In the genomic region with DNA sequence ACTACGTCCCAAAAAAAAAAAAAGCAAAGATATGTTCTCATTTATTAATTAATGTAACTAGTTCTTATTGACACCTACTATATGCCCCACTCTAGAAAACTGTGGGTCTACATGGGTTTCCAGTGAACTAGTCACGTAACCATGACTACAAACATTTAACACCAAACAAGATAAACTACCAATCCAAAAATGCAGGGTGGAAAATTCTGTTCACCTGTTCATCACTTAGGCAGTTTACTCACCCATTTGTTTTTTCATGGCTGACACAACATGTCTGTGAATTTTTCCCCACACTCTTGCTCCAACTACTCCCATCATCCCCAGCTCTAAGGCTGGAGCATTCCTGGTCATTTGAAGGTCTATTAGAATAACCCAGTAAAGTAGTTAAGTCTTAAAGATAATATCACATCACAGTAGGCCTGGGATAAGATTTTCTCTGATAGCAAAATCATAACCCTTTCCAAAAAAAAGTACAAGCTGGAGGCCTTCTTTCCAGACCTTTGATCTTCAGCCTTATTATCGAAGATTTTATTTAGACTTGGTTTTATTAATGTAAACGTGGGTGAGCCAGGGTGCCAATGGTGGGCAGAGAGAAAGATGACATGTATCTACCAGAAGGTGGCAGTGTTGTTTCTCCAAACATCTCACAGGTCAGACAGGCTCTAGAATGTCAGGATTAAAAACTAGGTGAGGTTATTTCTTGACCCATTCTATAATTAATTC, we compare ENCODE assay signal across 8 cellular contexts.
DNase-seq lines count a peak whose midpoint lies in the region; ATAC-seq, FAIRE-seq and TF ChIP-seq lines count a peak whose summit lies in the region.

No MANE protein-coding gene starts in this region.

- H4K20me1 ChIP-seq in HepG2 (ENCODE audit: insufficient read depth, low read length): no peaks in the 10 kb centered on the region

- in situ Hi-C loops in HepG2 (cut with HindIII; ENCODE audit: extremely low pct_ligation_motif_present, low pct_unique_long_range_greater_than_20kb): loop anchor here (5.0 kb wide), 1 partner anchor 315 kb away; no protein-coding TSS in a partner anchor

- no peaks in the 10 kb centered on the region for H3K79me2 ChIP-seq in HepG2 (ENCODE audit: insufficient read depth, low read length)

- no peaks in the 10 kb centered on the region for H3K4me1 ChIP-seq in colonic mucosa
- no peaks in the 10 kb centered on the region for H3K4me1 ChIP-seq in HepG2 (ENCODE audit: insufficient read depth, low read length)
- H3K4me1 ChIP-seq in tibial artery: peaks cover 0 to 5% (median 2%) of the 10 kb centered on the region in 4 donors

- 21% methylated on average over 4 of the region's 4 CpGs for WGBS in HepG2 (ENCODE audit: low lambda C conversion rate)

- H3K27ac ChIP-seq in RWPE1 (no peak overlapping the region), colonic mucosa (no peak overlapping the region), HepG2 (ENCODE audit: extremely low read length, insufficient read depth, low read length) (no peak overlapping the region), tibial artery (no peak overlapping the region)

- H3K4me2 ChIP-seq in HepG2 (ENCODE audit: low read depth, low read length): no peak overlapping the region

- TF ChIP-seq EP300 in HepG2 (IDR thresholded peaks at IDR 0.05; ENCODE audit: low read depth in 2 of 2, low read length in 2 of 2) (no peak), HepG2 (CRISPR knock-in tag; IDR thresholded peaks at IDR 0.05; ENCODE audit: borderline replicate concordance) (no peak)

- ATAC-seq in GM19463 (IDR thresholded peaks at IDR 0.05; ENCODE audit: unreplicated experiment) (peak; percentile 77), HepG2 (peak; percentile 91)

- H3K36me3 ChIP-seq in colonic mucosa (no peaks in the 10 kb centered on the region), HepG2 (replicated peaks in 1 of 2; ENCODE audit: control insufficient read depth in 1 of 2, insufficient read depth in 2 of 2, low read length in 2 of 2) (no peaks in the 10 kb centered on the region), tibial artery (no peaks in the 10 kb centered on the region)

- H3K4me3 ChIP-seq in colonic mucosa (no peak overlapping the region), HepG2 (replicated peaks in 1 of 3; ENCODE audit: insufficient read depth in 1 of 3, low read depth in 2 of 3, low read length in 3 of 3) (no peak overlapping the region), tibial artery (no peak overlapping the region)

- H3K27me3 ChIP-seq in colonic mucosa: no peaks in the 10 kb centered on the region
- no peaks in the 10 kb centered on the region for H3K27me3 ChIP-seq in HepG2 (ENCODE audit: control insufficient read depth in 1 of 2, insufficient read depth in 2 of 2, low read length in 2 of 2)
- no peaks in the 10 kb centered on the region for H3K27me3 ChIP-seq in tibial artery

- H3K9ac ChIP-seq in colonic mucosa (ENCODE audit: low read depth in 2 of 2, low read length in 2 of 2) (no peak overlapping the region), HepG2 (ENCODE audit: insufficient read depth, low read depth, low read length) (no peak overlapping the region)

- CTCF ChIA-PET in RWPE1 (lab: Yijun Ruan, JAX): interaction anchor here (0.8 to 1.8 kb wide), 3 partner anchors 18 to 357 kb away, joined by 3 to 5 read pairs (median 4); a partner anchor contains a TSS
- CTCF ChIA-PET in HepG2 (lab: Yijun Ruan, JAX; ENCODE audit: low intra/inter-chr PET ratio, low total read pairs): interaction anchor here (0.6 to 3.3 kb wide), 2 partner anchors 317 to 444 kb away, joined by 3 to 70 read pairs; no protein-coding TSS in a partner anchor

- peak; percentile 89 for FAIRE-seq in HepG2 (lab: Jason Lieb, UNC)

- H3K9me3 ChIP-seq in colonic mucosa (no peaks in the 10 kb centered on the region), HepG2 (ENCODE audit: low read length) (no peaks in the 10 kb centered on the region), tibial artery (no peaks in the 10 kb centered on the region)

- no peak for TF ChIP-seq POLR2A in HepG2 (IDR thresholded peaks at IDR 0.05; ENCODE audit: insufficient read depth in 1 of 2, low read depth in 2 of 2, low read length in 2 of 2)

- BruUV-seq in HepG2 (replicated peaks; lab: Mats Ljungman, UMichigan): no TSS peak

- peak; percentile 80 for TF ChIP-seq CTCF in RWPE1 (conservative IDR thresholded peaks at IDR 0.05; ENCODE audit: low read depth)
- peak; percentile 73 for TF ChIP-seq CTCF in colonic mucosa (IDR thresholded peaks at IDR 0.05)
- peak; percentile 83 for TF ChIP-seq CTCF in HepG2 (CRISPR knock-in tag; IDR thresholded peaks at IDR 0.05)
- TF ChIP-seq CTCF in tibial artery (IDR thresholded peaks at IDR 0.05): peak; percentile 75 to 87

- peak; percentile 68 for TF ChIP-seq RAD21 in HepG2 (CRISPR knock-in tag; IDR thresholded peaks at IDR 0.05)

- peak; percentile 74 for DNase-seq in DMS53 (lab: John Stamatoyannopoulos, UW)
- peak; percentile 67 for DNase-seq in M059J (ENCODE audit: low read depth)
- peak; percentile 69 for DNase-seq in RWPE1 (ENCODE audit: low spot score)
- no peak for DNase-seq in colonic mucosa
- DNase-seq in HepG2 (ENCODE audit: low spot score): peak; percentile 61
- no peak for DNase-seq in tibial artery
- DNase-seq in cortex of kidney (lab: John Stamatoyannopoulos, UW): no peak

- intact Hi-C loops in colonic mucosa (cut with DNase I): loop anchor here (2.0 to 5.0 kb wide), 2 partner anchors 318 to 625 kb away; no protein-coding TSS in a partner anchor
- intact Hi-C loops in HepG2 (cut with micrococcal nuclease; ENCODE audit: unreplicated experiment): loop anchor here (1.0 to 5.0 kb wide), 5 partner anchors 62 to 317 kb away; a partner anchor contains a TSS
- intact Hi-C loops in tibial artery (cut with DNase I; ENCODE audit: low total_unique reads): loop anchor here (5.0 kb wide), 1 partner anchor 60 kb away; a partner anchor contains a TSS

- POLR2A ChIA-PET in RWPE1 (lab: Yijun Ruan, JAX; ENCODE audit: low non-redundant PET): no interaction called here
- POLR2A ChIA-PET in HepG2 (lab: Yijun Ruan, JAX): no interaction called here

- no peak overlapping the region for H2AFZ ChIP-seq in HepG2 (ENCODE audit: low read length)

TF ChIP-seq in HepG2, 621 proteins besides CTCF, POLR2A, EP300 and RAD21:
- TF ChIP-seq, protein P1, sequence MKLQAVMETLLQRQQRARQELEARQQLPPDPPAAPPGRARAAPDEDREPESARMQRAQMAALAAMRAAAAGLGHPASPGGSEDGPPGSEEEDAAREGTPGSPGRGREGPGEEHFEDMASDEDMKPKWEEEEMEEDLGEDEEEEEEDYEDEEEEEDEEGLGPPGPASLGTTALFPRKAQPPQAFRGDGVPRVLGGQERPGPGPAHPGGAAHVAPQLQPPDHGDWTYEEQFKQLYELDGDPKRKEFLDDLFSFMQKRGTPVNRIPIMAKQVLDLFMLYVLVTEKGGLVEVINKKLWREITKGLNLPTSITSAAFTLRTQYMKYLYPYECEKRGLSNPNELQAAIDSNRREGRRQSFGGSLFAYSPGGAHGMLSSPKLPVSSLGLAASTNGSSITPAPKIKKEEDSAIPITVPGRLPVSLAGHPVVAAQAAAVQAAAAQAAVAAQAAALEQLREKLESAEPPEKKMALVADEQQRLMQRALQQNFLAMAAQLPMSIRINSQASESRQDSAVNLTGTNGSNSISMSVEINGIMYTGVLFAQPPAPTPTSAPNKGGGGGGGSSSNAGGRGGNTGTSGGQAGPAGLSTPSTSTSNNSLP (IDR thresholded peaks at IDR 0.05; ENCODE audit: low read depth, low read length): 0 out of 2 replicates have a peak, but pooled peaks have one; percentile 26
- TF ChIP-seq STAG1 (CRISPR knock-in tag; IDR thresholded peaks at IDR 0.05) (peak; percentile 95), MYC (CRISPR knock-in tag; IDR thresholded peaks at IDR 0.05; ENCODE audit: borderline replicate concordance) (no peak), SMC3 (IDR thresholded peaks at IDR 0.05; ENCODE audit: low read length) (peak; percentile 95)
- TF ChIP-seq, protein P2, sequence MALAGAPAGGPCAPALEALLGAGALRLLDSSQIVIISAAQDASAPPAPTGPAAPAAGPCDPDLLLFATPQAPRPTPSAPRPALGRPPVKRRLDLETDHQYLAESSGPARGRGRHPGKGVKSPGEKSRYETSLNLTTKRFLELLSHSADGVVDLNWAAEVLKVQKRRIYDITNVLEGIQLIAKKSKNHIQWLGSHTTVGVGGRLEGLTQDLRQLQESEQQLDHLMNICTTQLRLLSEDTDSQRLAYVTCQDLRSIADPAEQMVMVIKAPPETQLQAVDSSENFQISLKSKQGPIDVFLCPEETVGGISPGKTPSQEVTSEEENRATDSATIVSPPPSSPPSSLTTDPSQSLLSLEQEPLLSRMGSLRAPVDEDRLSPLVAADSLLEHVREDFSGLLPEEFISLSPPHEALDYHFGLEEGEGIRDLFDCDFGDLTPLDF (CRISPR knock-in tag; IDR thresholded peaks at IDR 0.05): no peak
TF ChIP-seq in HepG2: peak in this region for 3.

Comparison
In these comparisons a context has a peak if more than half of its experiments do, and no peak if none do; other contexts are left out.
1. DNase-seq: peak in DMS53 (single experiment), M059J (single experiment), RWPE1 (single experiment) and HepG2 (single experiment); none in colonic mucosa (single experiment), tibial artery (0 of 2) and cortex of kidney (single experiment).
2. Peak in every context shown above with its lines, with median percentiles within 50 percentile points of each other: CTCF ChIP-seq.